ENCODE assay signal across 8 cellular contexts in the genomic region with DNA sequence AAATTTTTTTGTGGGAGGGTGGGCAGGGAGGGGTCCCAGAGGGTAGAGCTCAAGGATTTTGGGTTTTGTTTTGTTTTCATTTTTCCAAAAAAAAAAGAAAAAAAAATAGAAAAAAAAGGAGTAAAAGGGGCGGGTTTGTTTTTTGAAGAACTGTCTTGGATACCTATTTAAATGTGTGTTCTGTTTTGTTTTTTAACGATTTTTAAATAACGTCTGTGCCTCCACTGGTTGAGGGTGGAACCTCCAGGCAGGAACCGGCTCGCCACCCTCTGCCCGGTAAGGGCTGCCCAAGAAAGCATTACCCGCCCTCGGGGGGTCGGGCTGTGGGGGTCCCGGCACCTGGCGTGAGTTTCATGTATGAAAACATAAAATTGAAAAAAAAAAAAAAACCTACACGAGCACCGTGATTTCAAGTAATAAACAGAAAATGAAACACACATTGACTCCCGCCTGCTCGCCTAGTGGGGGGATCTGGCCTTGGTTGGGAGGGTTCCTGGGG. TPM values are rescaled to one million over a fixed set of nuclear protein-coding genes. Genes with fewer than 3 reads are reported as not detected.
A peak's percentile ranks its signal among the peaks of the same experiment; 100 is the strongest.
DNase-seq lines count a peak whose midpoint lies in the region; ATAC-seq and TF ChIP-seq lines count a peak whose summit lies in the region.

No MANE protein-coding gene starts in this region.

- H2BK120ac ChIP-seq in mesenchymal stem cell (ENCODE audit: low read depth, low read length): peak overlapping the region; percentile 86

- no peak for TF ChIP-seq POLR2A in heart left ventricle (IDR thresholded peaks at IDR 0.05)

- no peak for DNase-seq in heart left ventricle
- no peak for DNase-seq in left ventricle myocardium superior
- DNase-seq in activated naive CD8-positive, alpha-beta T cell treated with anti-CD3 and anti-CD28 coated beads, Interleukin-2, amount 50 U/mL, for 24 hours: no peak
- DNase-seq in mesenchymal stem cell: no peak
- DNase-seq in upper lobe of right lung: no peak
- DNase-seq in HuH-7 (ENCODE audit: low spot score): no peak
- no peak for DNase-seq in hepatic stellate cell (ENCODE audit: low spot score)
- DNase-seq in NCI-H2107 treated with DMSO at 0.1 percent for 48 hours (lab: John Stamatoyannopoulos, UW; ENCODE audit: unreplicated experiment): no peak

- peaks cover 27 to 88% (median 84%) of the 10 kb centered on the region in 12 donors for H3K4me1 ChIP-seq in heart left ventricle
- H3K4me1 ChIP-seq in mesenchymal stem cell (ENCODE audit: control insufficient read depth, insufficient read depth, low read depth, low read length): peaks cover 84% of the 10 kb centered on the region
- H3K4me1 ChIP-seq in upper lobe of right lung: peaks cover 81% of the 10 kb centered on the region

- peaks cover 58% of the 10 kb centered on the region for H3K4me1 Mint-ChIP-seq in activated naive CD8-positive, alpha-beta T cell treated with anti-CD3 and anti-CD28 coated beads, Interleukin-2, amount 50 U/mL, for 24 hours

- intact Hi-C loops in heart left ventricle (cut with DNase I): no loop called here
- intact Hi-C loops in left ventricle myocardium superior (cut with micrococcal nuclease): no loop called here
- intact Hi-C loops in upper lobe of right lung (cut with DNase I): no loop called here

- H2AK5ac ChIP-seq in mesenchymal stem cell (ENCODE audit: low read length, severe bottlenecking): peak overlapping the region; percentile 90

- no peak overlapping the region for H3K23ac ChIP-seq in mesenchymal stem cell (ENCODE audit: low read length in 2 of 2)

- peaks cover 16% of the 10 kb centered on the region for H3K36me3 Mint-ChIP-seq in activated naive CD8-positive, alpha-beta T cell treated with anti-CD3 and anti-CD28 coated beads, Interleukin-2, amount 50 U/mL, for 24 hours (ENCODE audit: low read depth)

- H3K4me3 Mint-ChIP-seq in activated naive CD8-positive, alpha-beta T cell treated with anti-CD3 and anti-CD28 coated beads, Interleukin-2, amount 50 U/mL, for 24 hours: peak overlapping the region; percentile 97

- no peak for TF ChIP-seq CTCF in heart left ventricle (IDR thresholded peaks at IDR 0.05)
- TF ChIP-seq CTCF in upper lobe of right lung (IDR thresholded peaks at IDR 0.05): no peak

- no peaks in the 10 kb centered on the region for H3K27me3 ChIP-seq in heart left ventricle
- H3K27me3 ChIP-seq in mesenchymal stem cell (ENCODE audit: control insufficient read depth in 1 of 2, insufficient read depth in 1 of 2, low read length in 2 of 2): no peaks in the 10 kb centered on the region
- H3K27me3 ChIP-seq in upper lobe of right lung: no peaks in the 10 kb centered on the region

- H2BK5ac ChIP-seq in mesenchymal stem cell (ENCODE audit: low read depth, low read length, poor library complexity, severe bottlenecking): no peak overlapping the region

- H4K91ac ChIP-seq in mesenchymal stem cell (ENCODE audit: low read length): no peak overlapping the region

- H3K4me3 ChIP-seq in heart left ventricle (peak overlapping the region in 10 of 12 donors; percentile 3 to 82 (median 36)), mesenchymal stem cell (ENCODE audit: insufficient read depth in 1 of 2, low read depth in 1 of 2, low read length in 2 of 2) (no peak overlapping the region), upper lobe of right lung (peak overlapping the region; percentile 31)

- H2AFZ ChIP-seq in mesenchymal stem cell (ENCODE audit: low read depth, low read length): no peak overlapping the region

- peaks cover 4% of the 10 kb centered on the region for H3K79me1 ChIP-seq in mesenchymal stem cell (replicated peaks; ENCODE audit: low read length, poor library complexity, severe bottlenecking)

- peak overlapping the region; percentile 81 for H3K9ac ChIP-seq in mesenchymal stem cell (ENCODE audit: low read length)

- peaks cover 9 to 52% (median 46%) of the 10 kb centered on the region in 9 donors for H3K36me3 ChIP-seq in heart left ventricle
- H3K36me3 ChIP-seq in mesenchymal stem cell (ENCODE audit: control insufficient read depth in 1 of 2, insufficient read depth in 2 of 2, low read depth in 1 of 2, low read length in 2 of 2): peaks cover 43 to 59% of the 10 kb centered on the region in 2 experiments
- H3K36me3 ChIP-seq in upper lobe of right lung: peaks cover 46% of the 10 kb centered on the region

- H4K8ac ChIP-seq in mesenchymal stem cell (ENCODE audit: low read length): peak overlapping the region; percentile 59

- H2BK12ac ChIP-seq in mesenchymal stem cell (ENCODE audit: low read length in 2 of 2): no peak overlapping the region

- H3K27me3 Mint-ChIP-seq in activated naive CD8-positive, alpha-beta T cell treated with anti-CD3 and anti-CD28 coated beads, Interleukin-2, amount 50 U/mL, for 24 hours: no peaks in the 10 kb centered on the region

- ATAC-seq in heart left ventricle: no peak
- no peak for ATAC-seq in left ventricle myocardium superior
- no peak for ATAC-seq in activated naive CD8-positive, alpha-beta T cell treated with anti-CD3 and anti-CD28 coated beads, Interleukin-2, amount 50 U/mL, for 24 hours
- no peak for ATAC-seq in upper lobe of right lung

- H3K27ac Mint-ChIP-seq in activated naive CD8-positive, alpha-beta T cell treated with anti-CD3 and anti-CD28 coated beads, Interleukin-2, amount 50 U/mL, for 24 hours: peak overlapping the region; percentile 96

- H3K9me3 ChIP-seq in heart left ventricle (no peaks in the 10 kb centered on the region), mesenchymal stem cell (ENCODE audit: control insufficient read depth, low read length) (no peaks in the 10 kb centered on the region), upper lobe of right lung (no peaks in the 10 kb centered on the region)

- 29 to 46% (median 34%) methylated on average over 15 of the region's 15 CpGs for WGBS in heart left ventricle, 4 donors
- WGBS in mesenchymal stem cell: 35% methylated on average over 9 of the region's 15 CpGs

- no peak overlapping the region for H3K4ac ChIP-seq in mesenchymal stem cell (ENCODE audit: low read depth in 1 of 2, low read length in 2 of 2)

- no peak overlapping the region for H3K14ac ChIP-seq in mesenchymal stem cell (ENCODE audit: low read length in 2 of 2)

- H3K27ac ChIP-seq in heart left ventricle: peak overlapping the region; percentile 84 to 100 (median 98)
- H3K27ac ChIP-seq in mesenchymal stem cell (ENCODE audit: low read length, poor library complexity, severe bottlenecking): peak overlapping the region; percentile 70
- peak overlapping the region; percentile 95 for H3K27ac ChIP-seq in upper lobe of right lung

- H3K9me3 Mint-ChIP-seq in activated naive CD8-positive, alpha-beta T cell treated with anti-CD3 and anti-CD28 coated beads, Interleukin-2, amount 50 U/mL, for 24 hours: no peaks in the 10 kb centered on the region

- H3K18ac ChIP-seq in mesenchymal stem cell (ENCODE audit: low read depth in 1 of 2, low read length in 2 of 2): peak overlapping the region; percentile 40 to 92

- no peak overlapping the region for H3K4me2 ChIP-seq in mesenchymal stem cell (ENCODE audit: low read length, poor library complexity, severe bottlenecking)

- no peak overlapping the region for H2BK15ac ChIP-seq in mesenchymal stem cell (ENCODE audit: low read depth, poor library complexity, severe bottlenecking)

RNA-seq across cellular contexts. Expression of gene MIDN, which starts 10.4 kb away (rescaled TPM):
- total RNA-seq in heart left ventricle (100 to 1,000 TPM in 1 of 9 donors, 10 to 100 TPM in 8; 25.8 to 115 (median 60.5) TPM), left ventricle myocardium superior (59.7 TPM), upper lobe of right lung (135 TPM)
- 10 to 100 TPM; 31.5 to 33.6 TPM for polyA plus RNA-seq in heart left ventricle
- polyA plus RNA-seq in mesenchymal stem cell (2013, experiment 1 of 2): 58.6 TPM
- polyA plus RNA-seq in mesenchymal stem cell (2013, experiment 2 of 2): 58.0 TPM

RNA-seq across cellular contexts. Expression of gene CIRBP, which starts 10.4 kb away (rescaled TPM):
- total RNA-seq in heart left ventricle (100 to 1,000 TPM; 149 to 425 (median 269) TPM), left ventricle myocardium superior (248 TPM), upper lobe of right lung (322 TPM)
- 100 to 1,000 TPM; 217 to 282 TPM for polyA plus RNA-seq in heart left ventricle
- polyA plus RNA-seq in mesenchymal stem cell (2013, experiment 1 of 2): 118 TPM
- polyA plus RNA-seq in mesenchymal stem cell (2013, experiment 2 of 2): 120 TPM

RNA-seq across cellular contexts. Expression of gene FAM174C, which starts 16.6 kb away (rescaled TPM):
- total RNA-seq in heart left ventricle: 10 to 100 TPM; 11.6 to 46.7 (median 18.7) TPM
- polyA plus RNA-seq in heart left ventricle: 10 to 100 TPM; 23.8 to 56.4 TPM
- 13.1 TPM for total RNA-seq in left ventricle myocardium superior
- polyA plus RNA-seq in mesenchymal stem cell (2013, experiment 1 of 2): 60.2 TPM
- 59.6 TPM for polyA plus RNA-seq in mesenchymal stem cell (2013, experiment 2 of 2)
- total RNA-seq in upper lobe of right lung: 41.4 TPM

RNA-seq across cellular contexts. Expression of gene ATP5F1D, which starts 17.2 kb away (rescaled TPM):
- total RNA-seq in heart left ventricle (100 to 1,000 TPM; 201 to 584 (median 450) TPM), left ventricle myocardium superior (686 TPM), upper lobe of right lung (126 TPM)
- polyA plus RNA-seq in heart left ventricle: 1,000 to 10,000 TPM in 1 of 2 donors, 100 to 1,000 TPM in 1; 459 to 1,034 TPM
- polyA plus RNA-seq in mesenchymal stem cell (2013, experiment 1 of 2): 121 TPM
- 127 TPM for polyA plus RNA-seq in mesenchymal stem cell (2013, experiment 2 of 2)

RNA-seq across cellular contexts. Expression of gene CBARP, which starts 21.0 kb away (rescaled TPM):
- total RNA-seq in heart left ventricle (1 to 10 TPM in 6 of 9 donors, under 1 TPM in 3; 0.60 to 2.2 (median 1.8) TPM), left ventricle myocardium superior (1.2 TPM), upper lobe of right lung (1.0 TPM)
- polyA plus RNA-seq in heart left ventricle: 1 to 10 TPM; 1.0 to 1.6 TPM
- polyA plus RNA-seq in mesenchymal stem cell (2013, experiment 1 of 2): 8.1 TPM
- 8.0 TPM for polyA plus RNA-seq in mesenchymal stem cell (2013, experiment 2 of 2)

Comparison
In these comparisons a context has a peak if more than half of its experiments do, and no peak if none do; other contexts are left out.
1. H3K4me3 ChIP-seq: peak in heart left ventricle (10 of 12) and upper lobe of right lung (single experiment); none in mesenchymal stem cell (0 of 2).
2. Peak in every context shown above with its lines, with median percentiles within 50 percentile points of each other: H3K27ac ChIP-seq.